Comparison of ENCODE assay signal across 22 cellular contexts in the genomic region with DNA sequence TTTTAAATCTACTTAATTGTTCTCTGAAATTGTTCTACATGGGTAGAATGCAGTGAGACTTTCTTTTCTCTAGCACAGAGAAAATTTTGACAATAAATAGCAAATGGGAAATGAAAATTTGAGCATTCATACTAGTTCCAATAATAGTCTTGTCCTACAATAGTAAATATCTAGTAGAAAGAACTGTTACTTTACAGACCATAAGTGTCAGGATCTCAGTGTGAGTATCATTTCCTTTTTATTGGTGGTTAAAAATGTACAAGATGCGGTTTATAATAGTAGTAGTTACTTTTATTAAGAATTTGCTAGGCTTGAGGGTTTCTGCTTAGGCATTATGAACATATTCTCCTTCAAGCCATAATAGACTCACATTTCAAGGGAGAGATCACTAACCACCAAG. TPM values are rescaled to one million over a fixed set of nuclear protein-coding genes. Genes with fewer than 3 reads are reported as not detected.
"Had no signal": no experiment of that assay in that cellular context is flagged by ENCODE, and none has a peak within 500 bp of the region (broad histone marks: within the 10 kb centered on the region; RNA-seq: fewer than 3 reads in every experiment).

No MANE protein-coding gene starts in this region.

- H3K4me3 Mint-ChIP-seq: activated naive CD8-positive, alpha-beta T cell treated with anti-CD3 and anti-CD28 coated beads, Interleukin-2, amount 10 ng/mL, durations not matched to agents 7 days and 5 days; activated T-helper 1 cell treated with anti-CD3 and anti-CD28 coated beads, Interleukin-12 subunit alpha, Interleukin-12 subunit beta, Interleukin-2, Interleukin-4 antibody, amounts not matched to agents 30 ng/mL and 10 ng/mL and 1 ng/mL, durations not matched to agents 14 hours and 24 hours and 36 hours; central memory CD8-positive, alpha-beta T cell; mesothelial cell of epicardium; neural crest cell had no signal

- H3K27me3 ChIP-seq: brain microvascular endothelial cell, tibial nerve, vagina had no signal

- H3K9me3 ChIP-seq: prostate gland, tibial nerve, vagina had no signal

- DNase-seq: activated CD4-positive, alpha-beta T cell treated with anti-CD3 and anti-CD28 coated beads, Interleukin-2, amount 50 U/mL, for 1 hour; activated CD8-positive, alpha-beta memory T cell treated with anti-CD3 and anti-CD28 coated beads for 24 hours; activated naive CD8-positive, alpha-beta T cell treated with anti-CD3 and anti-CD28 coated beads, Interleukin-2, amount 10 ng/mL, durations not matched to agents 7 days and 5 days; brain microvascular endothelial cell; islet precursor cell; right cardiac atrium; small intestine; stimulated activated CD4-positive, alpha-beta T cell treated with anti-CD3 and anti-CD28 coated beads, Interleukin-4, amount 100 ng/mL, for 4 hours; stimulated activated CD8-positive, alpha-beta memory T cell treated with anti-CD3 and anti-CD28 coated beads, Interleukin-4, amount 100 ng/mL, for 48 hours; stimulated activated naive CD4-positive, alpha-beta T cell treated with Interleukin-2 at 50 U/mL for 16 hours; substantia nigra had no signal

- H3K36me3 ChIP-seq: brain microvascular endothelial cell, prostate gland, tibial nerve, vagina had no signal

- H3K4me1 Mint-ChIP-seq: activated naive CD8-positive, alpha-beta T cell treated with anti-CD3 and anti-CD28 coated beads, Interleukin-2, amount 10 ng/mL, durations not matched to agents 7 days and 5 days; central memory CD8-positive, alpha-beta T cell had no signal

- H3K27ac ChIP-seq: brain microvascular endothelial cell, coronary artery, prostate gland, tibial nerve, vagina had no signal

- H3K4me3 ChIP-seq: coronary artery, lung, prostate gland, tibial nerve, vagina had no signal

- H3K36me3 Mint-ChIP-seq: activated naive CD8-positive, alpha-beta T cell treated with anti-CD3 and anti-CD28 coated beads, Interleukin-2, amount 10 ng/mL, durations not matched to agents 7 days and 5 days; mesothelial cell of epicardium had no signal

- H3K27me3 Mint-ChIP-seq: central memory CD8-positive, alpha-beta T cell had no signal

- H3K4me1 ChIP-seq: prostate gland, vagina had no signal

- ATAC-seq: activated CD4-positive, CD25-positive, alpha-beta regulatory T cell treated with anti-CD3 and anti-CD28 coated beads, Interleukin-2, amount 50 U/mL, for 24 hours; esophagus mucosa; right cardiac atrium had no signal

- H3K27ac Mint-ChIP-seq: activated naive CD8-positive, alpha-beta T cell treated with anti-CD3 and anti-CD28 coated beads, Interleukin-2, amount 10 ng/mL, durations not matched to agents 7 days and 5 days; activated T-helper 1 cell treated with anti-CD3 and anti-CD28 coated beads, Interleukin-12 subunit alpha, Interleukin-12 subunit beta, Interleukin-2, Interleukin-4 antibody, amounts not matched to agents 30 ng/mL and 10 ng/mL and 1 ng/mL, durations not matched to agents 14 hours and 24 hours and 36 hours; mesothelial cell of epicardium had no signal

RNA-seq across cellular contexts. Expression of a gene that starts 43.2 kb away (rescaled TPM):
- total RNA-seq: activated naive CD8-positive, alpha-beta T cell treated with anti-CD3 and anti-CD28 coated beads, Interleukin-2, amount 10 ng/mL, durations not matched to agents 7 days and 5 days; activated T-helper 1 cell treated with anti-CD3 and anti-CD28 coated beads, Interleukin-12 subunit alpha, Interleukin-12 subunit beta, Interleukin-2, Interleukin-4 antibody, amounts not matched to agents 30 ng/mL and 10 ng/mL and 1 ng/mL, durations not matched to agents 14 hours and 24 hours and 36 hours had no signal
